Comparison of ENCODE assay signal across 1 cellular context in the genomic region with DNA sequence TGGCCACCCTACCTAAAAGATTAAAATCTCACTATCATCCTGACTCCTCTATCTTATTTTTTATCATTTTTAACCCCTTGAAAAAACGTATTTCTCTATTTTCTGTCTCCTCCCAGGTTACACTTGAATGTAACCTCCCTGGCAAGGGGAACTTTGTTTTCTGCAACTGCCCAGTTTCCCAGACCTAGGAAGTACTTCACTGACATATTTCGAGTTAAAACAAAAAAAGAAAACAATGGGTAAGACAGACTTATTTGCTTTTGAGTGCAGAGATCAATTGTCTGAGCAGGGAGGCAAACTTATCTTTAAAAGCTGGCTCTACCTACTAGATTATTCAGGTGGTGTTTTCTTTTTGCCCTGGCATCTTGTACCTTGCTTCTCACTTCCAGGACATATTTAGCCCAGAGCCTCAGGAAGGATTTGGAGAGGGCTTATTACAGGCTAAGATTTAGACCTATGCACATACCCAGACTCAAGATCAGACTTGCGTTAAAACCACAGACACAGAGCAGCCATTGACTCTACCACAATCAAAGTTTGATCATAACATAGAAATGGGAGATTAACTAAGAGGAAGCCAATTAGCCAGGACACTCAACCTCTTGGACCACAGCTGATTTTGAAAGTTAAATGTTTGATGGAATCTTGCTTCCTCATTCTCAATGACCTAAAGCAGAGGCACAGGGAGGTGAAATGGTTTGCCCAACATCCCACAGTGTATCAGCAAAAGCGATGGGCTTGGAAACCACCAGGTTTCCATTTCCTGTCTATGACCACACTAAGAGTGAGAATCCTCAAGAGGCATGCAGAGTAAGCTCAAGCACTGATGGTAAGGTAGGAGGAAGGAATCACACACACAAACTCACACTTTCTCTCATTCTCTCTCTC.
TF ChIP-seq lines count a peak whose summit lies in the region.

No MANE protein-coding gene starts in this region.

TF ChIP-seq in GM12878, 131 proteins besides CTCF, POLR2A, EP300 and RAD21 (continued from another document and continues in another):
- TF ChIP-seq MEF2A (IDR thresholded peaks at IDR 0.05; ENCODE audit: insufficient read depth, low read depth, low read length), result no peak
- no peak for TF ChIP-seq EZH2 (IDR thresholded peaks at IDR 0.05; ENCODE audit: borderline replicate concordance, control insufficient read depth, low read depth, low read length)
- no peak for TF ChIP-seq RFX5 (IDR thresholded peaks at IDR 0.05; ENCODE audit: low read depth, low read length)
- no peak; the same call in 2 of the 3 replicates for TF ChIP-seq POU2F2 (IDR thresholded peaks at IDR 0.05; ENCODE audit: borderline replicate concordance, low read depth, low read length)
- TF ChIP-seq, protein P1, sequence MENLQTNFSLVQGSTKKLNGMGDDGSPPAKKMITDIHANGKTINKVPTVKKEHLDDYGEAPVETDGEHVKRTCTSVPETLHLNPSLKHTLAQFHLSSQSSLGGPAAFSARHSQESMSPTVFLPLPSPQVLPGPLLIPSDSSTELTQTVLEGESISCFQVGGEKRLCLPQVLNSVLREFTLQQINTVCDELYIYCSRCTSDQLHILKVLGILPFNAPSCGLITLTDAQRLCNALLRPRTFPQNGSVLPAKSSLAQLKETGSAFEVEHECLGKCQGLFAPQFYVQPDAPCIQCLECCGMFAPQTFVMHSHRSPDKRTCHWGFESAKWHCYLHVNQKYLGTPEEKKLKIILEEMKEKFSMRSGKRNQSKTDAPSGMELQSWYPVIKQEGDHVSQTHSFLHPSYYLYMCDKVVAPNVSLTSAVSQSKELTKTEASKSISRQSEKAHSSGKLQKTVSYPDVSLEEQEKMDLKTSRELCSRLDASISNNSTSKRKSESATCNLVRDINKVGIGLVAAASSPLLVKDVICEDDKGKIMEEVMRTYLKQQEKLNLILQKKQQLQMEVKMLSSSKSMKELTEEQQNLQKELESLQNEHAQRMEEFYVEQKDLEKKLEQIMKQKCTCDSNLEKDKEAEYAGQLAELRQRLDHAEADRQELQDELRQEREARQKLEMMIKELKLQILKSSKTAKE (IDR thresholded peaks at IDR 0.05; ENCODE audit: low read depth, poor library complexity, severe bottlenecking), result no peak
- TF ChIP-seq, protein P2, sequence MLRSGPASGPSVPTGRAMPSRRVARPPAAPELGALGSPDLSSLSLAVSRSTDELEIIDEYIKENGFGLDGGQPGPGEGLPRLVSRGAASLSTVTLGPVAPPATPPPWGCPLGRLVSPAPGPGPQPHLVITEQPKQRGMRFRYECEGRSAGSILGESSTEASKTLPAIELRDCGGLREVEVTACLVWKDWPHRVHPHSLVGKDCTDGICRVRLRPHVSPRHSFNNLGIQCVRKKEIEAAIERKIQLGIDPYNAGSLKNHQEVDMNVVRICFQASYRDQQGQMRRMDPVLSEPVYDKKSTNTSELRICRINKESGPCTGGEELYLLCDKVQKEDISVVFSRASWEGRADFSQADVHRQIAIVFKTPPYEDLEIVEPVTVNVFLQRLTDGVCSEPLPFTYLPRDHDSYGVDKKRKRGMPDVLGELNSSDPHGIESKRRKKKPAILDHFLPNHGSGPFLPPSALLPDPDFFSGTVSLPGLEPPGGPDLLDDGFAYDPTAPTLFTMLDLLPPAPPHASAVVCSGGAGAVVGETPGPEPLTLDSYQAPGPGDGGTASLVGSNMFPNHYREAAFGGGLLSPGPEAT (IDR thresholded peaks at IDR 0.05; ENCODE audit: low read depth), result peak; percentile 60; the same call in 1 of the 2 replicates
- peak; percentile 74; the same call in 1 of the 2 replicates for TF ChIP-seq MTA2 (IDR thresholded peaks at IDR 0.05; ENCODE audit: low read depth)
- TF ChIP-seq FOS (IDR thresholded peaks at IDR 0.05; ENCODE audit: borderline replicate concordance, extremely low read depth, insufficient read length), result no peak
- TF ChIP-seq HDAC2 (IDR thresholded peaks at IDR 0.05), result no peak
- no peak for TF ChIP-seq FOXM1 (IDR thresholded peaks at IDR 0.05; ENCODE audit: low read depth, low read length)
- no peak for TF ChIP-seq RAD51 (IDR thresholded peaks at IDR 0.05)
- no peak for TF ChIP-seq NR2C1 (IDR thresholded peaks at IDR 0.05)
- TF ChIP-seq ZNF274 (IDR thresholded peaks at IDR 0.05; ENCODE audit: insufficient read depth, insufficient read length), result no peak
- TF ChIP-seq, protein P3, sequence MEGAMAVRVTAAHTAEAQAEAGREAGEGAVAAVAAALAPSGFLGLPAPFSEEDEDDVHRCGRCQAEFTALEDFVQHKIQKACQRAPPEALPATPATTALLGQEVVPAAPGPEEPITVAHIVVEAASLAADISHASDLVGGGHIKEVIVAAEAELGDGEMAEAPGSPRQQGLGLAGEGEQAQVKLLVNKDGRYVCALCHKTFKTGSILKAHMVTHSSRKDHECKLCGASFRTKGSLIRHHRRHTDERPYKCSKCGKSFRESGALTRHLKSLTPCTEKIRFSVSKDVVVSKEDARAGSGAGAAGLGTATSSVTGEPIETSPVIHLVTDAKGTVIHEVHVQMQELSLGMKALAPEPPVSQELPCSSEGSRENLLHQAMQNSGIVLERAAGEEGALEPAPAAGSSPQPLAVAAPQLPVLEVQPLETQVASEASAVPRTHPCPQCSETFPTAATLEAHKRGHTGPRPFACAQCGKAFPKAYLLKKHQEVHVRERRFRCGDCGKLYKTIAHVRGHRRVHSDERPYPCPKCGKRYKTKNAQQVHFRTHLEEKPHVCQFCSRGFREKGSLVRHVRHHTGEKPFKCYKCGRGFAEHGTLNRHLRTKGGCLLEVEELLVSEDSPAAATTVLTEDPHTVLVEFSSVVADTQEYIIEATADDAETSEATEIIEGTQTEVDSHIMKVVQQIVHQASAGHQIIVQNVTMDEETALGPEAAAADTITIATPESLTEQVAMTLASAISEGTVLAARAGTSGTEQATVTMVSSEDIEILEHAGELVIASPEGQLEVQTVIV (IDR thresholded peaks at IDR 0.05; ENCODE audit: borderline replicate concordance, partially characterized antibody), result no peak
- TF ChIP-seq GABPA (IDR thresholded peaks at IDR 0.05; ENCODE audit: low read depth), result no peak
- TF ChIP-seq, protein P4, sequence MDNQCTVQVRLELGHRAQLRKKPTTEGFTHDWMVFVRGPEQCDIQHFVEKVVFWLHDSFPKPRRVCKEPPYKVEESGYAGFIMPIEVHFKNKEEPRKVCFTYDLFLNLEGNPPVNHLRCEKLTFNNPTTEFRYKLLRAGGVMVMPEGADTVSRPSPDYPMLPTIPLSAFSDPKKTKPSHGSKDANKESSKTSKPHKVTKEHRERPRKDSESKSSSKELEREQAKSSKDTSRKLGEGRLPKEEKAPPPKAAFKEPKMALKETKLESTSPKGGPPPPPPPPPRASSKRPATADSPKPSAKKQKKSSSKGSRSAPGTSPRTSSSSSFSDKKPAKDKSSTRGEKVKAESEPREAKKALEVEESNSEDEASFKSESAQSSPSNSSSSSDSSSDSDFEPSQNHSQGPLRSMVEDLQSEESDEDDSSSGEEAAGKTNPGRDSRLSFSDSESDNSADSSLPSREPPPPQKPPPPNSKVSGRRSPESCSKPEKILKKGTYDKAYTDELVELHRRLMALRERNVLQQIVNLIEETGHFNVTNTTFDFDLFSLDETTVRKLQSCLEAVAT (IDR thresholded peaks at IDR 0.05), result no peak
- TF ChIP-seq, protein P5, sequence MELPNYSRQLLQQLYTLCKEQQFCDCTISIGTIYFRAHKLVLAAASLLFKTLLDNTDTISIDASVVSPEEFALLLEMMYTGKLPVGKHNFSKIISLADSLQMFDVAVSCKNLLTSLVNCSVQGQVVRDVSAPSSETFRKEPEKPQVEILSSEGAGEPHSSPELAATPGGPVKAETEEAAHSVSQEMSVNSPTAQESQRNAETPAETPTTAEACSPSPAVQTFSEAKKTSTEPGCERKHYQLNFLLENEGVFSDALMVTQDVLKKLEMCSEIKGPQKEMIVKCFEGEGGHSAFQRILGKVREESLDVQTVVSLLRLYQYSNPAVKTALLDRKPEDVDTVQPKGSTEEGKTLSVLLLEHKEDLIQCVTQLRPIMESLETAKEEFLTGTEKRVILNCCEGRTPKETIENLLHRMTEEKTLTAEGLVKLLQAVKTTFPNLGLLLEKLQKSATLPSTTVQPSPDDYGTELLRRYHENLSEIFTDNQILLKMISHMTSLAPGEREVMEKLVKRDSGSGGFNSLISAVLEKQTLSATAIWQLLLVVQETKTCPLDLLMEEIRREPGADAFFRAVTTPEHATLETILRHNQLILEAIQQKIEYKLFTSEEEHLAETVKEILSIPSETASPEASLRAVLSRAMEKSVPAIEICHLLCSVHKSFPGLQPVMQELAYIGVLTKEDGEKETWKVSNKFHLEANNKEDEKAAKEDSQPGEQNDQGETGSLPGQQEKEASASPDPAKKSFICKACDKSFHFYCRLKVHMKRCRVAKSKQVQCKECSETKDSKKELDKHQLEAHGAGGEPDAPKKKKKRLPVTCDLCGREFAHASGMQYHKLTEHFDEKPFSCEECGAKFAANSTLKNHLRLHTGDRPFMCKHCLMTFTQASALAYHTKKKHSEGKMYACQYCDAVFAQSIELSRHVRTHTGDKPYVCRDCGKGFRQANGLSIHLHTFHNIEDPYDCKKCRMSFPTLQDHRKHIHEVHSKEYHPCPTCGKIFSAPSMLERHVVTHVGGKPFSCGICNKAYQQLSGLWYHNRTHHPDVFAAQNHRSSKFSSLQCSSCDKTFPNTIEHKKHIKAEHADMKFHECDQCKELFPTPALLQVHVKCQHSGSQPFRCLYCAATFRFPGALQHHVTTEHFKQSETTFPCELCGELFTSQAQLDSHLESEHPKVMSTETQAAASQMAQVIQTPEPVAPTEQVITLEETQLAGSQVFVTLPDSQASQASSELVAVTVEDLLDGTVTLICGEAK (IDR thresholded peaks at IDR 0.05; ENCODE audit: borderline replicate concordance), result no peak
- TF ChIP-seq JUNB (IDR thresholded peaks at IDR 0.05), result no peak
- TF ChIP-seq, protein P6, sequence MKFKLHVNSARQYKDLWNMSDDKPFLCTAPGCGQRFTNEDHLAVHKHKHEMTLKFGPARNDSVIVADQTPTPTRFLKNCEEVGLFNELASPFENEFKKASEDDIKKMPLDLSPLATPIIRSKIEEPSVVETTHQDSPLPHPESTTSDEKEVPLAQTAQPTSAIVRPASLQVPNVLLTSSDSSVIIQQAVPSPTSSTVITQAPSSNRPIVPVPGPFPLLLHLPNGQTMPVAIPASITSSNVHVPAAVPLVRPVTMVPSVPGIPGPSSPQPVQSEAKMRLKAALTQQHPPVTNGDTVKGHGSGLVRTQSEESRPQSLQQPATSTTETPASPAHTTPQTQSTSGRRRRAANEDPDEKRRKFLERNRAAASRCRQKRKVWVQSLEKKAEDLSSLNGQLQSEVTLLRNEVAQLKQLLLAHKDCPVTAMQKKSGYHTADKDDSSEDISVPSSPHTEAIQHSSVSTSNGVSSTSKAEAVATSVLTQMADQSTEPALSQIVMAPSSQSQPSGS (IDR thresholded peaks at IDR 0.05; ENCODE audit: low read length), result no peak; the same call in 1 of the 2 replicates
- TF ChIP-seq MXI1 (IDR thresholded peaks at IDR 0.05; ENCODE audit: low read depth, low read length), result no peak
- no peak for TF ChIP-seq SIX5 (IDR thresholded peaks at IDR 0.05; ENCODE audit: low read depth, low read length, severe bottlenecking)
- no peak for TF ChIP-seq CHD2 (IDR thresholded peaks at IDR 0.05; ENCODE audit: borderline replicate concordance, low read depth, low read length)
- TF ChIP-seq PAX5 (IDR thresholded peaks at IDR 0.05; ENCODE audit: borderline replicate concordance, low read depth, low read length), result peak; percentile 52; the same call in 1 of the 2 replicates
- TF ChIP-seq NFYA (IDR thresholded peaks at IDR 0.05; ENCODE audit: borderline replicate concordance, low read depth, low read length), result no peak
- TF ChIP-seq, protein P7, sequence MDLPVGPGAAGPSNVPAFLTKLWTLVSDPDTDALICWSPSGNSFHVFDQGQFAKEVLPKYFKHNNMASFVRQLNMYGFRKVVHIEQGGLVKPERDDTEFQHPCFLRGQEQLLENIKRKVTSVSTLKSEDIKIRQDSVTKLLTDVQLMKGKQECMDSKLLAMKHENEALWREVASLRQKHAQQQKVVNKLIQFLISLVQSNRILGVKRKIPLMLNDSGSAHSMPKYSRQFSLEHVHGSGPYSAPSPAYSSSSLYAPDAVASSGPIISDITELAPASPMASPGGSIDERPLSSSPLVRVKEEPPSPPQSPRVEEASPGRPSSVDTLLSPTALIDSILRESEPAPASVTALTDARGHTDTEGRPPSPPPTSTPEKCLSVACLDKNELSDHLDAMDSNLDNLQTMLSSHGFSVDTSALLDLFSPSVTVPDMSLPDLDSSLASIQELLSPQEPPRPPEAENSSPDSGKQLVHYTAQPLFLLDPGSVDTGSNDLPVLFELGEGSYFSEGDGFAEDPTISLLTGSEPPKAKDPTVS (IDR thresholded peaks at IDR 0.05; ENCODE audit: low read depth, low read length), result no peak
- TF ChIP-seq YBX1 (IDR thresholded peaks at IDR 0.05), result no peak
- TF ChIP-seq SMARCA5 (IDR thresholded peaks at IDR 0.05), result no peak
- TF ChIP-seq, protein P8, sequence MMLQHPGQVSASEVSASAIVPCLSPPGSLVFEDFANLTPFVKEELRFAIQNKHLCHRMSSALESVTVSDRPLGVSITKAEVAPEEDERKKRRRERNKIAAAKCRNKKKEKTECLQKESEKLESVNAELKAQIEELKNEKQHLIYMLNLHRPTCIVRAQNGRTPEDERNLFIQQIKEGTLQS (IDR thresholded peaks at IDR 0.05; ENCODE audit: borderline replicate concordance, extremely low read depth, low read depth, low read length), result no peak
- TF ChIP-seq, protein P9, sequence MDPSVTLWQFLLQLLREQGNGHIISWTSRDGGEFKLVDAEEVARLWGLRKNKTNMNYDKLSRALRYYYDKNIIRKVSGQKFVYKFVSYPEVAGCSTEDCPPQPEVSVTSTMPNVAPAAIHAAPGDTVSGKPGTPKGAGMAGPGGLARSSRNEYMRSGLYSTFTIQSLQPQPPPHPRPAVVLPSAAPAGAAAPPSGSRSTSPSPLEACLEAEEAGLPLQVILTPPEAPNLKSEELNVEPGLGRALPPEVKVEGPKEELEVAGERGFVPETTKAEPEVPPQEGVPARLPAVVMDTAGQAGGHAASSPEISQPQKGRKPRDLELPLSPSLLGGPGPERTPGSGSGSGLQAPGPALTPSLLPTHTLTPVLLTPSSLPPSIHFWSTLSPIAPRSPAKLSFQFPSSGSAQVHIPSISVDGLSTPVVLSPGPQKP (IDR thresholded peaks at IDR 0.05; ENCODE audit: low read depth, low read length), result no peak
- peak; percentile 72 for TF ChIP-seq IKZF1 (conservative IDR thresholded peaks at IDR 0.05)
- no peak for TF ChIP-seq ZNF217 (IDR thresholded peaks at IDR 0.05)
- no peak for TF ChIP-seq NR2C2 (IDR thresholded peaks at IDR 0.05; ENCODE audit: borderline replicate concordance, control insufficient read depth, insufficient read length, low read depth)
- TF ChIP-seq SREBF1 (IDR thresholded peaks at IDR 0.05; ENCODE audit: low read length), result no peak
- no peak for TF ChIP-seq ZNF207 (IDR thresholded peaks at IDR 0.05; ENCODE audit: borderline replicate concordance)
- no peak for TF ChIP-seq POLR2AphosphoS2 (IDR thresholded peaks at IDR 0.05; ENCODE audit: low read depth, low read length)
- TF ChIP-seq MTA3 (IDR thresholded peaks at IDR 0.05; ENCODE audit: borderline replicate concordance, low read length), result no peak
- no peak for TF ChIP-seq MYB (IDR thresholded peaks at IDR 0.05; ENCODE audit: borderline replicate concordance, low read depth, low read length)
- peak; percentile 51 for TF ChIP-seq SPI1 (IDR thresholded peaks at IDR 0.05; ENCODE audit: borderline replicate concordance, insufficient read depth, low read depth, low read length)
- no peak for TF ChIP-seq SIN3A (IDR thresholded peaks at IDR 0.05; ENCODE audit: low read depth, low read length)
